In genomic region chr17:36848008-36848902, GRCh38 we compare ENCODE assay signal across 2 cellular contexts.
A peak's percentile ranks its signal among the peaks of the same experiment; 100 is the strongest.
TF ChIP-seq lines count a peak whose summit lies in the region.

No MANE protein-coding gene starts in this region.

TF ChIP-seq in HCT116, 20 proteins besides CTCF, POLR2A, EP300 and RAD21:
- peak; percentile 69 for TF ChIP-seq CEBPB (IDR thresholded peaks at IDR 0.05; ENCODE audit: low read depth)
- TF ChIP-seq ATF3 (IDR thresholded peaks at IDR 0.05) = no peak
- no peak for TF ChIP-seq FOSL1 (IDR thresholded peaks at IDR 0.05; ENCODE audit: low read depth)
- no peak for TF ChIP-seq SP1 (IDR thresholded peaks at IDR 0.05; ENCODE audit: low read depth)
- TF ChIP-seq JUND (IDR thresholded peaks at IDR 0.05) = no peak
- no peak for TF ChIP-seq EGR1 (IDR thresholded peaks at IDR 0.05; ENCODE audit: low read depth)
- no peak for TF ChIP-seq ZFX (IDR thresholded peaks at IDR 0.05)
- TF ChIP-seq POLR2AphosphoS5 (IDR thresholded peaks at IDR 0.05; ENCODE audit: low read depth, low read length) = no peak
- TF ChIP-seq ZNF274 (IDR thresholded peaks at IDR 0.05; ENCODE audit: low read depth, low read length) = no peak
TF ChIP-seq in HCT116: peak in this region for 1.

TF ChIP-seq in K562, 482 proteins besides CTCF, POLR2A, EP300 and RAD21 (continued from another document):
- TF ChIP-seq CEBPB (tag; IDR thresholded peaks at IDR 0.05) = peak; percentile 45; the same call in 1 of the 2 replicates
- no peak for TF ChIP-seq SIN3B (IDR thresholded peaks at IDR 0.05; ENCODE audit: low read depth)
- TF ChIP-seq ATF3 (IDR thresholded peaks at IDR 0.05) = peak; percentile 80
- TF ChIP-seq ATF3 (CRISPR knock-in tag; conservative IDR thresholded peaks at IDR 0.05) = no peak
- TF ChIP-seq ID3 (CRISPR knock-in tag; IDR thresholded peaks at IDR 0.05) = no peak
- TF ChIP-seq ID3 (tag; IDR thresholded peaks at IDR 0.05) = no peak
- TF ChIP-seq CEBPG (CRISPR knock-in tag; IDR thresholded peaks at IDR 0.05) = 0 out of 2 replicates have a peak, but pooled peaks have one; percentile 28
- TF ChIP-seq CEBPG (tag; conservative IDR thresholded peaks at IDR 0.05 in 1 of 2, IDR thresholded peaks at IDR 0.05 in 1 of 2) = peak; percentile 35 to 65; a peak in 3 of 4 replicates
- TF ChIP-seq ZNF184 (CRISPR knock-in tag; IDR thresholded peaks at IDR 0.05) = no peak
- no peak for TF ChIP-seq FOXP1 (CRISPR knock-in tag; IDR thresholded peaks at IDR 0.05)
- no peak for TF ChIP-seq ZNF766 (CRISPR knock-in tag; conservative IDR thresholded peaks at IDR 0.05)
- no peak for TF ChIP-seq TGIF2 (CRISPR knock-in tag; IDR thresholded peaks at IDR 0.05)
- TF ChIP-seq STAT6 (CRISPR knock-in tag; IDR thresholded peaks at IDR 0.05) = no peak
- TF ChIP-seq MLX (CRISPR knock-in tag; conservative IDR thresholded peaks at IDR 0.05) = no peak
- no peak for TF ChIP-seq RAD51 (IDR thresholded peaks at IDR 0.05; ENCODE audit: borderline replicate concordance, low read depth)
- no peak for TF ChIP-seq E4F1 (CRISPR knock-in tag; IDR thresholded peaks at IDR 0.05; ENCODE audit: borderline replicate concordance)
- no peak for TF ChIP-seq TAF15 (IDR thresholded peaks at IDR 0.05; ENCODE audit: low read depth, low read length)
- no peak for TF ChIP-seq JUNB (CRISPR knock-in tag; conservative IDR thresholded peaks at IDR 0.05)
- TF ChIP-seq GTF2A2 (tag; IDR thresholded peaks at IDR 0.05) = no peak
- TF ChIP-seq EZH2 (IDR thresholded peaks at IDR 0.05; ENCODE audit: borderline replicate concordance, low read depth, low read length) = no peak
